In the genomic region with DNA sequence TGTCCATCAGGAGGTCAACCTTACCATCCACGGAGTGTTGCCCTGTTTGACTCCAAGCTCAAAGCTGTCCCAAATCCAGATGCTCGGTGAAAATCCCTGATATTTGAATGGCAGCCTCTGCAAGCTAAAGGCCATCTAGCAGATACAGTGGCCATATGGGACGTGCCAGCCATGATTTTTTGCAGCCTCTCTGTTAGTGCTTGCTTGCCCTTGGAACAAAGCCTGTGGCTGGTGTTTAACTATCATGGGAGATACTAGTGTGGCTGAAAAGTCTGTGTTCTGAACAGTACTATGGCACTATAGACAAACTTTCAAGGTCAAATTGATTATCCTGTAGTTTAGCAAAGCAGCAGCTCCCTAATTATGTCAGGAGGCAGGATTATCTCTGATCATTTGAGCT, we compare ENCODE assay signal across 26 cellular contexts.
"Had no signal": no experiment of that assay in that cellular context is flagged by ENCODE, and none has a peak within 500 bp of the region (broad histone marks: within the 10 kb centered on the region; RNA-seq: fewer than 3 reads in every experiment).

No MANE protein-coding gene starts in this region.

- H3K4me3 ChIP-seq: stomach, suprapubic skin, testis, thoracic aorta, thyroid gland, tibial artery, tibial nerve, transverse colon, upper lobe of left lung, upper lobe of right lung, uterus, vagina had no signal

- H3K27me3 ChIP-seq: stomach, suprapubic skin, testis, thyroid gland, tibial artery, tibial nerve, transverse colon, upper lobe of left lung, upper lobe of right lung, uterus, vagina had no signal

- H3K4me1 ChIP-seq: stomach, suprapubic skin, testis, thyroid gland, tibial nerve, transverse colon, upper lobe of left lung, upper lobe of right lung, uterus, vagina had no signal

- ATAC-seq: stimulated activated effector memory CD8-positive, alpha-beta T cell treated with anti-CD3 and anti-CD28 coated beads, Interleukin-12 subunit alpha, Interleukin-12 subunit beta, amount 100 ng/mL, for 72 hours; stimulated activated memory B cell treated with anti-CD40 and anti-IgM and Interleukin-4, amounts not matched to agents 10 μg/mL and 1 μg/mL and 100 μg/mL, for 72 hours; stimulated activated naive B cell treated with anti-CD40 and anti-IgM and Interleukin-4, amounts not matched to agents 10 μg/mL and 1 μg/mL and 100 μg/mL, for 72 hours; stimulated activated naive CD8-positive, alpha-beta T cell treated with anti-CD3 and anti-CD28 coated beads, Interleukin-15, amount 100 ng/mL, for 72 hours; stimulated activated naive CD8-positive, alpha-beta T cell treated with anti-CD3 and anti-CD28 coated beads, Interleukin-15, Interleukin-2, amounts not matched to agents 100 U/mL and 50 U/mL, for 24 hours; upper lobe of right lung had no signal

- H3K27ac ChIP-seq: stomach, suprapubic skin, testis, thoracic aorta, thyroid gland, tibial artery, tibial nerve, transverse colon, upper lobe of left lung, upper lobe of right lung, uterus, vagina had no signal

- DNase-seq: stimulated activated CD4-positive, alpha-beta T cell treated with anti-CD3 and anti-CD28 coated beads, Interleukin-2, amount 100 ng/mL, for 48 hours; stimulated activated CD4-positive, alpha-beta T cell treated with anti-CD3 and anti-CD28 coated beads, Interleukin-4, amount 100 ng/mL, for 1 hour; stimulated activated CD4-positive, alpha-beta T cell treated with anti-CD3 and anti-CD28 coated beads, Interleukin-4, amount 100 ng/mL, for 24 hours; stimulated activated CD4-positive, alpha-beta T cell treated with anti-CD3 and anti-CD28 coated beads, Interleukin-4, amount 100 ng/mL, for 4 hours; stimulated activated CD8-positive, alpha-beta memory T cell treated with anti-CD3 and anti-CD28 coated beads, Interleukin-4, amount 100 ng/mL, for 48 hours; stimulated activated naive B cell treated with anti-CD40 and anti-IgM and Interleukin-4, amounts not matched to agents 10 μg/mL and 1 μg/mL and 100 μg/mL, for 72 hours; stimulated activated naive CD4-positive, alpha-beta T cell; stimulated activated naive CD4-positive, alpha-beta T cell treated with Interleukin-2 at 50 U/mL for 16 hours; stimulated activated naive CD8-positive, alpha-beta T cell treated with anti-CD3 and anti-CD28 coated beads, Interleukin-15, amount 100 ng/mL, for 72 hours; stimulated activated naive CD8-positive, alpha-beta T cell treated with anti-CD3 and anti-CD28 coated beads, Interleukin-15, Interleukin-2, amounts not matched to agents 100 U/mL and 50 U/mL, for 24 hours; stomach; substantia nigra; testis; thyroid gland; tibial artery; transverse colon; trophoblast cell; upper lobe of left lung; upper lobe of right lung; uterus had no signal

- H3K9me3 ChIP-seq: suprapubic skin, testis, thoracic aorta, thyroid gland, tibial artery, transverse colon, upper lobe of left lung, vagina had no signal

- H3K36me3 ChIP-seq: stomach, suprapubic skin, thoracic aorta, thyroid gland, tibial artery, tibial nerve, transverse colon, upper lobe of left lung, upper lobe of right lung, uterus, vagina had no signal
